In genomic region chr10:50275650-50276235, GRCh38 we compare ENCODE assay signal across 8 cellular contexts. TPM values are rescaled to one million over a fixed set of nuclear protein-coding genes. Genes with fewer than 3 reads are reported as not detected.
DNase-seq lines count a peak whose midpoint lies in the region; ATAC-seq and TF ChIP-seq lines count a peak whose summit lies in the region.

No MANE protein-coding gene starts in this region.

- DNase-seq in DMS114 treated with DMSO at 0.1 percent for 48 hours (lab: John Stamatoyannopoulos, UW; ENCODE audit: unreplicated experiment) (peak; percentile 10), GM20000 (ENCODE audit: low spot score) (peak; percentile 45), LNCaP clone FGC (ENCODE audit: low read depth) (no peak), glomerular visceral epithelial cell (ENCODE audit: extremely low spot score) (peak; percentile 26), omental fat pad (ENCODE audit: low spot score) (no peak)
- peak; percentile 62 for DNase-seq in activated CD8-positive, alpha-beta memory T cell treated with anti-CD3 and anti-CD28 coated beads for 24 hours
- peak; percentile 28 for DNase-seq in stimulated activated CD4-positive, alpha-beta T cell treated with anti-CD3 and anti-CD28 coated beads, Interleukin-12 subunit alpha, Interleukin-12 subunit beta, amount 100 ng/mL, for 4 hours

- H3K4me3 ChIP-seq in LNCaP clone FGC (ENCODE audit: low read depth, low read length) = no peak overlapping the region

- no peak for ATAC-seq in omental fat pad (ENCODE audit: low FRiP score)
- no peak for ATAC-seq in HG02970 (IDR thresholded peaks at IDR 0.05; ENCODE audit: low FRiP score, unreplicated experiment)

- TF ChIP-seq CTCF in GM20000 (IDR thresholded peaks at IDR 0.05; ENCODE audit: extremely low read depth, missing control alignments) (peak; percentile 78), LNCaP clone FGC (IDR thresholded peaks at IDR 0.05; ENCODE audit: control insufficient read depth, extremely low read depth, insufficient read depth) (peak; percentile 70), omental fat pad (IDR thresholded peaks at IDR 0.05) (no peak)

RNA-seq across cellular contexts. Expression of gene ASAH2, which starts 24.4 kb away (rescaled TPM):
- total RNA-seq in omental fat pad = 1 to 10 TPM in 1 of 4 donors, under 1 TPM in 3; 0.37 to 1.6 (median 0.49) TPM

Comparison
In these comparisons a context has a peak if more than half of its experiments do, and no peak if none do; other contexts are left out.
1. DNase-seq: peak in DMS114 treated with DMSO at 0.1 percent for 48 hours (single experiment), GM20000 (single experiment), activated CD8-positive, alpha-beta memory T cell treated with anti-CD3 and anti-CD28 coated beads for 24 hours (single experiment), glomerular visceral epithelial cell (single experiment) and stimulated activated CD4-positive, alpha-beta T cell treated with anti-CD3 and anti-CD28 coated beads, Interleukin-12 subunit alpha, Interleukin-12 subunit beta, amount 100 ng/mL, for 4 hours (single experiment); none in LNCaP clone FGC (single experiment) and omental fat pad (single experiment).
2. CTCF ChIP-seq: peak in GM20000 (single experiment) and LNCaP clone FGC (single experiment); none in omental fat pad (0 of 3).